20 cellular contexts compared by ENCODE assay signal in genomic region chr19:34504273-34504808, GRCh38. TPM values are rescaled to one million over a fixed set of nuclear protein-coding genes. Genes with fewer than 3 reads are reported as not detected.
DNase-seq lines count a peak whose midpoint lies in the region; ATAC-seq and TF ChIP-seq lines count a peak whose summit lies in the region.
"Had no signal": no experiment of that assay in that cellular context is flagged by ENCODE, and none has a peak within 500 bp of the region (broad histone marks: within the 10 kb centered on the region; RNA-seq: fewer than 3 reads in every experiment).

No MANE protein-coding gene starts in this region.

- no peaks in the 10 kb centered on the region for H3K36me3 Mint-ChIP-seq in activated CD8-positive, alpha-beta memory T cell treated with anti-CD3 and anti-CD28 coated beads, Interleukin-2, amount 10 ng/mL, durations not matched to agents 7 days and 5 days
- H3K36me3 Mint-ChIP-seq in T-helper 17 cell (ENCODE audit: low read depth): no peaks in the 10 kb centered on the region
- H3K36me3 Mint-ChIP-seq: CD4-positive, CD25-positive, alpha-beta regulatory T cell had no signal

- H3K27ac Mint-ChIP-seq in activated CD8-positive, alpha-beta memory T cell treated with anti-CD3 and anti-CD28 coated beads, Interleukin-2, amount 10 ng/mL, durations not matched to agents 7 days and 5 days: no peak overlapping the region
- H3K27ac Mint-ChIP-seq in T-helper 17 cell: no peak overlapping the region
- H3K27ac Mint-ChIP-seq: CD4-positive, CD25-positive, alpha-beta regulatory T cell; HFFc6 had no signal

- no peak overlapping the region for H3K27ac ChIP-seq in testis

- H3K4me1 ChIP-seq in testis: peaks cover 16% of the 10 kb centered on the region
- H3K4me1 ChIP-seq: BE2C had no signal

- CTCF ChIA-PET in activated CD8-positive, alpha-beta memory T cell treated with anti-CD3 and anti-CD28 coated beads, Interleukin-2, amount 10 ng/mL, durations not matched to agents 7 days and 5 days (lab: Charles Lee): no interaction called here

- H3K9me3 ChIP-seq in T-helper 17 cell (ENCODE audit: control insufficient read depth, low read length, poor library complexity, severe bottlenecking) (no peaks in the 10 kb centered on the region), testis (no peaks in the 10 kb centered on the region)
- H3K9me3 ChIP-seq: BE2C had no signal

- H3K4me1 Mint-ChIP-seq in activated CD8-positive, alpha-beta memory T cell treated with anti-CD3 and anti-CD28 coated beads, Interleukin-2, amount 10 ng/mL, durations not matched to agents 7 days and 5 days: peaks cover 7% of the 10 kb centered on the region
- H3K4me1 Mint-ChIP-seq in T-helper 17 cell: peaks cover 9% of the 10 kb centered on the region

- DNase-seq in activated CD8-positive, alpha-beta memory T cell treated with anti-CD3 and anti-CD28 coated beads, Interleukin-2, amount 10 ng/mL, durations not matched to agents 7 days and 5 days: peak; percentile 21
- DNase-seq in activated CD8-positive, alpha-beta memory T cell treated with anti-CD3 and anti-CD28 coated beads, Interleukin-2, amount 50 U/mL, for 48 hours: no peak
- DNase-seq in T-helper 17 cell (no peak), mesenteric fat pad (ENCODE audit: low spot score) (peak; percentile 55), testis (peak; percentile 11), NCI-H82 treated with DMSO at 0.1 percent for 48 hours (lab: John Stamatoyannopoulos, UW; ENCODE audit: unreplicated experiment) (no peak), MV-4-11 (lab: John Stamatoyannopoulos, UW) (no peak)
- DNase-seq: BE2C; CD4-positive, CD25-positive, alpha-beta regulatory T cell; DMS153; GF-D8; HFFc6; NCI-H1105 treated with DMSO at 0.1 percent for 48 hours; NCI-H1694 treated with DMSO at 0.1 percent for 48 hours; NCI-H510A; NCI-H748 treated with DMSO at 0.1 percent for 48 hours; OCI-M1; SHP77 had no signal

- ATAC-seq in activated CD8-positive, alpha-beta memory T cell treated with anti-CD3 and anti-CD28 coated beads, Interleukin-2, amount 10 ng/mL, durations not matched to agents 7 days and 5 days: no peak
- ATAC-seq in T-helper 17 cell: no peak
- no peak for ATAC-seq in GM18861 (IDR thresholded peaks at IDR 0.05; ENCODE audit: unreplicated experiment)
- ATAC-seq: K562 had no signal

- H3K4me3 ChIP-seq in testis: no peak overlapping the region
- H3K4me3 ChIP-seq: K562 had no signal

- no peaks in the 10 kb centered on the region for H3K27me3 ChIP-seq in testis
- H3K27me3 ChIP-seq: BE2C had no signal

- peaks cover 13% of the 10 kb centered on the region for H3K27me3 Mint-ChIP-seq in activated CD8-positive, alpha-beta memory T cell treated with anti-CD3 and anti-CD28 coated beads, Interleukin-2, amount 10 ng/mL, durations not matched to agents 7 days and 5 days
- peaks cover 19% of the 10 kb centered on the region for H3K27me3 Mint-ChIP-seq in T-helper 17 cell

- H3K9me3 Mint-ChIP-seq in activated CD8-positive, alpha-beta memory T cell treated with anti-CD3 and anti-CD28 coated beads, Interleukin-2, amount 10 ng/mL, durations not matched to agents 7 days and 5 days (ENCODE audit: low read depth): no peaks in the 10 kb centered on the region
- H3K9me3 Mint-ChIP-seq: HFFc6 had no signal

- 80 to 88% methylated on average over 4 to 6 of the region's 6 CpGs for WGBS in testis, 2 donors

- TF ChIP-seq POLR2A in testis (IDR thresholded peaks at IDR 0.05): no peak

- intact Hi-C loops in testis (cut with DNase I; ENCODE audit: low total_unique reads): no loop called here

- H3K36me3 ChIP-seq in testis (ENCODE audit: low read depth, missing control alignments): no peaks in the 10 kb centered on the region
- H3K36me3 ChIP-seq: BE2C had no signal

- no peak overlapping the region for H3K4me3 Mint-ChIP-seq in activated CD8-positive, alpha-beta memory T cell treated with anti-CD3 and anti-CD28 coated beads, Interleukin-2, amount 10 ng/mL, durations not matched to agents 7 days and 5 days
- H3K4me3 Mint-ChIP-seq in T-helper 17 cell: peak overlapping the region; percentile 63
- H3K4me3 Mint-ChIP-seq: CD4-positive, CD25-positive, alpha-beta regulatory T cell; HFFc6 had no signal

- no peak for TF ChIP-seq CTCF in testis (IDR thresholded peaks at IDR 0.05)

RNA-seq across cellular contexts. Expression of gene WTIP, which starts 22.8 kb away (rescaled TPM):
- under 1 TPM; 0.33 to 0.99 TPM for total RNA-seq in activated CD8-positive, alpha-beta memory T cell treated with anti-CD3 and anti-CD28 coated beads, Interleukin-2, amount 10 ng/mL, durations not matched to agents 7 days and 5 days
- under 1 TPM; 0.08 to 0.10 TPM for total RNA-seq in T-helper 17 cell
- 25.3 TPM for total RNA-seq in mesenteric fat pad
- 10 to 100 TPM; 25.6 to 41.3 TPM for total RNA-seq in testis
- polyA plus RNA-seq in testis (ENCODE audit: insufficient read depth, low read depth, low replicate concordance): 22.8 TPM
- polyA plus RNA-seq: CD4-positive, CD25-positive, alpha-beta regulatory T cell had no signal

Comparison
In these comparisons a context has a peak if more than half of its experiments do, and no peak if none do; other contexts are left out.
1. DNase-seq: peak in activated CD8-positive, alpha-beta memory T cell treated with anti-CD3 and anti-CD28 coated beads, Interleukin-2, amount 10 ng/mL, durations not matched to agents 7 days and 5 days (single experiment), mesenteric fat pad (single experiment) and testis (single experiment); none in activated CD8-positive, alpha-beta memory T cell treated with anti-CD3 and anti-CD28 coated beads, Interleukin-2, amount 50 U/mL, for 48 hours (single experiment), T-helper 17 cell (0 of 3), NCI-H82 treated with DMSO at 0.1 percent for 48 hours (single experiment) and MV-4-11 (single experiment).
2. RNA of gene WTIP, which starts 22.8 kb away (total RNA-seq): 25.6 to 41.3 TPM in testis and 25.3 TPM in mesenteric fat pad (single experiment); 0.33 to 0.99 TPM in activated CD8-positive, alpha-beta memory T cell treated with anti-CD3 and anti-CD28 coated beads, Interleukin-2, amount 10 ng/mL, durations not matched to agents 7 days and 5 days and 0.08 to 0.10 TPM in T-helper 17 cell; every median in the first group is over 10 times any median in the second.